ENCODE assay signal across 1 cellular context in genomic region chr7:100342761-100343160, GRCh38.
TF ChIP-seq lines count a peak whose summit lies in the region.

No MANE protein-coding gene starts in this region.

TF ChIP-seq in K562, 482 proteins besides CTCF, POLR2A, EP300 and RAD21:
- no peak for TF ChIP-seq ELF4 (CRISPR knock-in tag; IDR thresholded peaks at IDR 0.05)
- TF ChIP-seq PHTF2 (CRISPR knock-in tag; IDR thresholded peaks at IDR 0.05): no peak
- TF ChIP-seq POLR2AphosphoS5 (IDR thresholded peaks at IDR 0.05; ENCODE audit: control insufficient read depth, insufficient read depth, low read depth, low read length): 0 out of 2 replicates have a peak, but pooled peaks have one; percentile 3
- no peak for TF ChIP-seq ZNF239 (CRISPR knock-in tag; IDR thresholded peaks at IDR 0.05)
- TF ChIP-seq ZSCAN29 (IDR thresholded peaks at IDR 0.05): no peak
